In the genomic region with DNA sequence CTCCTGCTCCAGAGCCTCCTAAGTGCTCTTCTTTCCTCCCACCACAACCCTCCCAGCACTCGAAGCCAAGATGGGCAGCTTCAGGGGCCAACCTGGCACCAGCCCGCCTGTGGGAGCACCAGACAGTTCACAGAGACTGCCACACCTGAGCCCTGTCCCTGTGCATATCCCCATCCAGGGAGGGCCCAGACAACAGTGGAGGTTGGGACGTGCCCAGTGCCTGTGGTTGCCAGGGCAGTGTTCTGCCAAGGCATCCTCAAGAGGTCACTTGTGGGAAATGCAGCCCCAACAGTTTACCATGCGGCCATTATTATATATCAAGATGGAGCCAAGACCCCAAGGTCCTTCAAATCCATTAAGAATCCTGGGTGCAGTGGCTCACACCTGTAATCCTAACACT, we compare ENCODE assay signal across 18 cellular contexts. TPM values are rescaled to one million over a fixed set of nuclear protein-coding genes. Genes with fewer than 3 reads are reported as not detected.
DNase-seq lines count a peak whose midpoint lies in the region; ATAC-seq, FAIRE-seq and TF ChIP-seq lines count a peak whose summit lies in the region.
"Had no signal": no experiment of that assay in that cellular context is flagged by ENCODE, and none has a peak within 500 bp of the region (broad histone marks: within the 10 kb centered on the region; RNA-seq: fewer than 3 reads in every experiment).

No MANE protein-coding gene starts in this region.

- H2BK120ac ChIP-seq in IMR-90 (ENCODE audit: low read depth, low read length) (no peak overlapping the region), neuronal stem cell (ENCODE audit: low read depth, low read length) (no peak overlapping the region)

- no peak overlapping the region for H2BK20ac ChIP-seq in IMR-90 (ENCODE audit: low read depth, low read length)

- H3K4me1 ChIP-seq in IMR-90 (ENCODE audit: control insufficient read depth, insufficient read depth, low read length) (no peaks in the 10 kb centered on the region), neuronal stem cell (ENCODE audit: control insufficient read depth in 2 of 2, insufficient read depth in 1 of 2, low read depth in 1 of 2, low read length in 2 of 2) (peaks cover 6 to 18% of the 10 kb centered on the region in 2 donors)
- H3K4me1 ChIP-seq: BLaER1 treated with 17β-estradiol and CSF1 and Interleukin-3, amounts not matched to agents 10 nM and 100 nM had no signal

- no peak overlapping the region for H4K5ac ChIP-seq in IMR-90 (ENCODE audit: low read depth, low read length)

- no peak overlapping the region for H3K18ac ChIP-seq in IMR-90 (ENCODE audit: low read depth, low read length)
- peak overlapping the region; percentile 69 for H3K18ac ChIP-seq in neuronal stem cell (ENCODE audit: low read length)

- H3K4me2 ChIP-seq in IMR-90 (ENCODE audit: low read depth, low read length) (no peak overlapping the region), neuronal stem cell (ENCODE audit: insufficient read depth, low read length, poor library complexity, severe bottlenecking) (no peak overlapping the region)
- H3K4me2 ChIP-seq: BLaER1 treated with 17β-estradiol and CSF1 and Interleukin-3, amounts not matched to agents 10 nM and 100 nM had no signal

- in situ Hi-C loops in IMR-90 (cut with MboI; ENCODE audit: low sequenced_read_pairs) = loop anchor here (25.0 kb wide), 1 partner anchor 542 kb away; a partner anchor contains a TSS

- H4K91ac ChIP-seq in IMR-90 (ENCODE audit: insufficient read depth, low read depth, low read length) (no peak overlapping the region), neuronal stem cell (ENCODE audit: low read depth, low read length, poor library complexity) (no peak overlapping the region)

- no peak overlapping the region for H3K23ac ChIP-seq in IMR-90 (ENCODE audit: low read depth, low read length)
- no peak overlapping the region for H3K23ac ChIP-seq in neuronal stem cell (ENCODE audit: low read depth, low read length, poor library complexity)

- CTCF ChIA-PET in IMR-90 (lab: Yijun Ruan, JAX) = interaction anchor here (1.9 kb wide), 1 partner anchor 20 kb away, joined by 4 read pairs; no protein-coding TSS in a partner anchor

- H3K36me3 ChIP-seq in IMR-90 (ENCODE audit: control insufficient read depth, insufficient read depth, low read length) = no peaks in the 10 kb centered on the region
- no peaks in the 10 kb centered on the region for H3K36me3 ChIP-seq in neuronal stem cell (replicated peaks in 1 of 2; ENCODE audit: control insufficient read depth in 2 of 2, insufficient read depth in 2 of 2, low read length in 2 of 2)
- H3K36me3 ChIP-seq: BLaER1 treated with 17β-estradiol and CSF1 and Interleukin-3, amounts not matched to agents 10 nM and 100 nM had no signal

- H3K4ac ChIP-seq in IMR-90 (ENCODE audit: low read depth, low read length) = peak overlapping the region; percentile 19; the same call in 1 of the 2 replicates
- H3K4ac ChIP-seq in neuronal stem cell (ENCODE audit: low read length) = no peak overlapping the region

- no peak overlapping the region for H3K14ac ChIP-seq in IMR-90 (replicated peaks; ENCODE audit: low read depth, low read length)
- H3K14ac ChIP-seq in neuronal stem cell (ENCODE audit: low read length) = no peak overlapping the region

- no peak overlapping the region; the same call in 1 of the 2 replicates for H3K27ac ChIP-seq in IMR-90 (ENCODE audit: insufficient read depth, low read length)
- H3K27ac ChIP-seq in neuronal stem cell (replicated peaks; ENCODE audit: low read length) = no peak overlapping the region
- H3K27ac ChIP-seq: BLaER1 treated with 17β-estradiol and CSF1 and Interleukin-3, amounts not matched to agents 10 nM and 100 nM had no signal

- no peak overlapping the region for H2AK9ac ChIP-seq in IMR-90 (replicated peaks; ENCODE audit: low read depth, low read length, poor library complexity)

- POLR2A ChIA-PET in IMR-90 (lab: Charles Lee; ENCODE audit: unreplicated experiment) = no interaction called here

- H4K8ac ChIP-seq in IMR-90 (ENCODE audit: low read depth in 2 of 2, low read length in 2 of 2) (no peak overlapping the region), neuronal stem cell (ENCODE audit: low read depth, low read length) (no peak overlapping the region)

- dilution Hi-C loops in IMR-90 (cut with HindIII; ENCODE audit: low sequenced_read_pairs, unreplicated experiment) = no loop called here

- H3K56ac ChIP-seq in IMR-90 (ENCODE audit: extremely low read depth, insufficient read depth, low read length) = no peak overlapping the region

- H3K9me1 ChIP-seq in IMR-90 (ENCODE audit: insufficient read depth, low read length) = no peaks in the 10 kb centered on the region

- WGBS in IMR-90 (ENCODE audit: extremely low coverage in 2 of 2, insufficient read length in 1 of 2), 2 experiments = 71% methylated on average over 1 of the region's 4 CpGs; no CpG with 5 or more reads in 1 of the 2 experiments
- no CpG with 5 or more reads among the region's 4 CpGs for WGBS in neuronal stem cell (ENCODE audit: extremely low coverage in 2 of 2, insufficient read length in 2 of 2, insufficient replicate concordance in 1 of 2), 2 donors

- H2BK15ac ChIP-seq in IMR-90 (ENCODE audit: low read depth, low read length) (no peak overlapping the region), neuronal stem cell (ENCODE audit: low read length) (no peak overlapping the region)

- intact Hi-C loops in Right ventricle myocardium inferior (cut with DNase I) = no loop called here
- intact Hi-C loops in left cardiac atrium (cut with DNase I) = no loop called here
- intact Hi-C loops in IMR-90 (cut with micrococcal nuclease) = no loop called here

- H2BK5ac ChIP-seq in IMR-90 (ENCODE audit: low read depth, low read length, poor library complexity, severe bottlenecking) (no peak overlapping the region), neuronal stem cell (ENCODE audit: low read length) (no peak overlapping the region)

- ATAC-seq in Right ventricle myocardium inferior = peak; percentile 42
- ATAC-seq in left cardiac atrium = no peak
- no peak for ATAC-seq in IMR-90 (ENCODE audit: low read depth)
- ATAC-seq in GM19397 (IDR thresholded peaks at IDR 0.05; ENCODE audit: unreplicated experiment) = no peak
- ATAC-seq: CD8-positive, alpha-beta T cell had no signal

- H3K9ac ChIP-seq in IMR-90 (ENCODE audit: low read depth, low read length) = no peak overlapping the region
- no peak overlapping the region for H3K9ac ChIP-seq in neuronal stem cell (ENCODE audit: low read depth, low read length, poor library complexity)
- H3K9ac ChIP-seq: BLaER1 treated with 17β-estradiol and CSF1 and Interleukin-3, amounts not matched to agents 10 nM and 100 nM had no signal

- H2BK12ac ChIP-seq in neuronal stem cell (ENCODE audit: low read length) = peak overlapping the region; percentile 63

- no peaks in the 10 kb centered on the region for H3K9me3 ChIP-seq in IMR-90 (ENCODE audit: control insufficient read depth, insufficient read depth, low read length)
- no peaks in the 10 kb centered on the region for H3K9me3 ChIP-seq in neuronal stem cell (replicated peaks in 1 of 2; ENCODE audit: control insufficient read depth in 2 of 2, insufficient read depth in 1 of 2, low read depth in 1 of 2, low read length in 2 of 2)
- H3K9me3 ChIP-seq: BLaER1 treated with 17β-estradiol and CSF1 and Interleukin-3, amounts not matched to agents 10 nM and 100 nM had no signal

- no peak for DNase-seq in Right ventricle myocardium inferior (ENCODE audit: missing footprints)
- no peak for DNase-seq in left cardiac atrium
- DNase-seq in DMS79 (lab: John Stamatoyannopoulos, UW) = peak; percentile 31
- DNase-seq in IMR-90 = no peak
- no peak for DNase-seq in neuronal stem cell (ENCODE audit: low spot score)
- no peak for DNase-seq in stimulated activated CD4-positive, alpha-beta T cell treated with anti-CD3 and anti-CD28 coated beads, Interleukin-2, amount 100 ng/mL, for 48 hours
- DNase-seq in GM12892 (ENCODE audit: insufficient read length) = no peak
- DNase-seq: 8988T; Calu3; CD8-positive, alpha-beta T cell; GOT3; H7 had no signal

- TF ChIP-seq RAD21 in IMR-90 (IDR thresholded peaks at IDR 0.05; ENCODE audit: low read length) = no peak

- H3K79me1 ChIP-seq in IMR-90 (ENCODE audit: low read depth in 1 of 2, low read length in 2 of 2) = no peaks in the 10 kb centered on the region
- no peaks in the 10 kb centered on the region for H3K79me1 ChIP-seq in neuronal stem cell (ENCODE audit: low read depth, low read length)

- no peaks in the 10 kb centered on the region for H4K20me1 ChIP-seq in IMR-90 (ENCODE audit: insufficient read depth, low read length)
- H4K20me1 ChIP-seq: BLaER1 treated with 17β-estradiol and CSF1 and Interleukin-3, amounts not matched to agents 10 nM and 100 nM had no signal

- H3K27me3 ChIP-seq in IMR-90 (ENCODE audit: control insufficient read depth, insufficient read depth, low read length) = 0 out of 2 replicates have a peak, but pooled peaks cover 2% of the 10 kb centered on the region
- H3K27me3 ChIP-seq in neuronal stem cell (ENCODE audit: control insufficient read depth in 3 of 3, insufficient read depth in 3 of 3, low read depth in 1 of 3, low read length in 3 of 3) = peaks cover 0 to 5% (median 0%) of the 10 kb centered on the region in 3 experiments
- H3K27me3 ChIP-seq: BLaER1 treated with 17β-estradiol and CSF1 and Interleukin-3, amounts not matched to agents 10 nM and 100 nM had no signal

- TF ChIP-seq CTCF in IMR-90 (conservative IDR thresholded peaks at IDR 0.05; ENCODE audit: low read depth, low read length) = no peak

- no TSS peak for BruUV-seq in IMR-90 (replicated peaks; lab: Mats Ljungman, UMichigan)

- no peak for FAIRE-seq in GM12892 (lab: Jason Lieb, UNC)
- FAIRE-seq: G401.6, GM12891, GM18507, HepG2 had no signal

- no peak overlapping the region for H3K4me3 ChIP-seq in IMR-90 (ENCODE audit: insufficient read depth, low read depth, low read length)
- no peak overlapping the region for H3K4me3 ChIP-seq in neuronal stem cell (ENCODE audit: low read length in 2 of 2)
- H3K4me3 ChIP-seq: BLaER1 treated with 17β-estradiol and CSF1 and Interleukin-3, amounts not matched to agents 10 nM and 100 nM had no signal

- no peak for TF ChIP-seq POLR2A in IMR-90 (IDR thresholded peaks at IDR 0.05; ENCODE audit: low read depth, low read length)
- no peak for TF ChIP-seq POLR2A in GM12892 (IDR thresholded peaks at IDR 0.05; ENCODE audit: low read depth, low read length)

- 0 out of 2 replicates have a peak overlapping the region, but pooled peaks have one; percentile 66 for H2AK5ac ChIP-seq in IMR-90 (ENCODE audit: low read depth, low read length)
- no peak overlapping the region for H2AK5ac ChIP-seq in neuronal stem cell (ENCODE audit: low read depth, low read length)

- H2AFZ ChIP-seq in IMR-90 (replicated peaks; ENCODE audit: low read length, poor library complexity) (peak overlapping the region; percentile 46), neuronal stem cell (ENCODE audit: low read length) (peak overlapping the region; percentile 80)

TF ChIP-seq in IMR-90, 13 proteins besides CTCF, POLR2A, EP300 and RAD21 (continues in another document):
- TF ChIP-seq BHLHE40 (IDR thresholded peaks at IDR 0.05; ENCODE audit: low read depth, low read length) = no peak

RNA-seq across cellular contexts. Expression of a gene that starts 23.0 kb away (rescaled TPM):
- total RNA-seq in Right ventricle myocardium inferior (56.9 TPM), left cardiac atrium (10 to 100 TPM; 50.4 to 60.8 TPM), IMR-90 (2012; rRNA removed) (487 and 522 TPM in 2 replicates)
- 206 and 225 TPM in 2 replicates for polyA plus RNA-seq in IMR-90 (2012; rRNA removed)
- polyA plus RNA-seq in IMR-90 (2012; cell fraction: cytosol; rRNA removed) = 126 and 196 TPM in 2 replicates
- 1,045 and 1,428 TPM in 2 replicates for polyA plus RNA-seq in IMR-90 (2012; cell fraction: nucleus; rRNA removed; ENCODE audit: low replicate concordance)
- 21.6 TPM for polyA plus RNA-seq in neuronal stem cell (2013, experiment 1 of 2)
- polyA plus RNA-seq in neuronal stem cell (2013, experiment 2 of 2) = 22.4 TPM
- 77.8 TPM for polyA plus RNA-seq in GM12892 (2012; ENCODE audit: missing spikeins)
